Comparison of ENCODE assay signal across 18 cellular contexts in the genomic region with DNA sequence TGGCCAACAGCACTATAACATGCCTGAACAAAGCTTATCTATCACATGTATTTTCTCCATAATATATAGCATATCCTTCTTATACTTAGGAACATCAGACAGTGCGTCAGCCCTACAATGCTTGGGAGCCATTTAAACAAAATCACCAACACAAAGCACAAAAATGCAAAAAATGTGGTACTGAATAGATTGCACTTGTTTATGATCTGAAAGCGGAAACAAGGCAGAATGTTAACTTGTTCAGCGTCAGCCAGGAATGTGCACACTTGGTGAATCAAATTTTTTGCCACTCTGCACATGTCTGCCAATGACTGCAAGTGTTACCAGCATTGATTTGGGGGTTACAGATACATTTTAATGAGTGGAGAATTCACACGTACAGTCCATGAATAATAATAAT. TPM values are rescaled to one million over a fixed set of nuclear protein-coding genes. Genes with fewer than 3 reads are reported as not detected.
DNase-seq lines count a peak whose midpoint lies in the region; ATAC-seq, FAIRE-seq and TF ChIP-seq lines count a peak whose summit lies in the region.
"Had no signal": no experiment of that assay in that cellular context is flagged by ENCODE, and none has a peak within 500 bp of the region (broad histone marks: within the 10 kb centered on the region; RNA-seq: fewer than 3 reads in every experiment).

No MANE protein-coding gene starts in this region.

- no peak overlapping the region for H3K27ac ChIP-seq in CD4-positive, alpha-beta T cell (ENCODE audit: low read depth, low read length)
- peak overlapping the region; percentile 74 for H3K27ac ChIP-seq in endothelial cell of umbilical vein (ENCODE audit: insufficient read depth, low read depth, low read length)

- H3K4me2 ChIP-seq in endothelial cell of umbilical vein (ENCODE audit: insufficient read depth, low read length), result peak overlapping the region; percentile 52
- H3K4me2 ChIP-seq: SK-N-SH had no signal

- no peaks in the 10 kb centered on the region for H4K20me1 ChIP-seq in endothelial cell of umbilical vein (replicated peaks; ENCODE audit: control insufficient read depth, extremely low read depth, insufficient read depth, low read length)

- H3K36me3 Mint-ChIP-seq in CD4-positive, alpha-beta T cell (ENCODE audit: low read depth), result peaks cover 28% of the 10 kb centered on the region
- peaks cover 40% of the 10 kb centered on the region for H3K36me3 Mint-ChIP-seq in mesothelial cell of epicardium

- no peak overlapping the region for H2AFZ ChIP-seq in endothelial cell of umbilical vein (ENCODE audit: low read depth, low read length)

- BruUV-seq in endothelial cell of umbilical vein (replicated peaks; lab: Mats Ljungman, UMichigan), result no TSS peak

- no peak for TF ChIP-seq CTCF in CD4-positive, alpha-beta T cell (IDR thresholded peaks at IDR 0.05)
- TF ChIP-seq CTCF in endothelial cell of umbilical vein (IDR thresholded peaks at IDR 0.05; ENCODE audit: extremely low read depth in 1 of 2, insufficient read depth in 1 of 2, low read depth in 1 of 2, low read length in 2 of 2) (no peak), mesothelial cell of epicardium (IDR thresholded peaks at IDR 0.05; ENCODE audit: unreplicated experiment) (no peak)

- peaks cover 14% of the 10 kb centered on the region for H3K4me1 ChIP-seq in endothelial cell of umbilical vein (ENCODE audit: control insufficient read depth, extremely low read depth, insufficient read depth, low read length)

- no peaks in the 10 kb centered on the region for H3K27me3 ChIP-seq in CD4-positive, alpha-beta T cell (ENCODE audit: control insufficient read depth, insufficient read depth, low read length)
- no peaks in the 10 kb centered on the region for H3K27me3 ChIP-seq in endothelial cell of umbilical vein (ENCODE audit: control insufficient read depth in 2 of 2, insufficient read depth in 2 of 2, low read length in 2 of 2)

- no peak overlapping the region for H3K4me3 ChIP-seq in endothelial cell of umbilical vein (replicated peaks in 1 of 3; ENCODE audit: insufficient read depth in 1 of 3, low read depth in 1 of 3, low read length in 3 of 3)

- intact Hi-C loops in CD4-positive, alpha-beta T cell (cut with DNase I, micrococcal nuclease), result no loop called here
- intact Hi-C loops in endothelial cell of umbilical vein (cut with micrococcal nuclease), result loop anchor here (5.0 kb wide), 1 partner anchor 45 kb away; no protein-coding TSS in a partner anchor

- peak overlapping the region; percentile 34 for H3K9ac ChIP-seq in endothelial cell of umbilical vein (replicated peaks; ENCODE audit: extremely low read depth, insufficient read depth, low read length)
- H3K9ac ChIP-seq: SK-N-SH had no signal

- H3K9me3 Mint-ChIP-seq in CD4-positive, alpha-beta T cell, result no peaks in the 10 kb centered on the region
- H3K9me3 Mint-ChIP-seq in mesothelial cell of epicardium, result peaks cover 10% of the 10 kb centered on the region

- H3K27ac Mint-ChIP-seq in CD4-positive, alpha-beta T cell, result peak overlapping the region; percentile 13
- H3K27ac Mint-ChIP-seq in mesothelial cell of epicardium, result peak overlapping the region; percentile 60

- peak; percentile 89 for FAIRE-seq in endothelial cell of umbilical vein (lab: Jason Lieb, UNC)
- FAIRE-seq: GM12892 had no signal

- no peak for DNase-seq in CD4-positive, alpha-beta T cell
- DNase-seq in amniotic epithelial cell (ENCODE audit: low read depth) (peak; percentile 46), endothelial cell of umbilical vein (ENCODE audit: low read depth, low spot score) (peak; percentile 77), mesothelial cell of epicardium (ENCODE audit: low spot score in 2 of 2, unreplicated experiment in 2 of 2) (no peak), DMS 273 (lab: John Stamatoyannopoulos, UW; ENCODE audit: unreplicated experiment) (no peak), NCI-H2227 (lab: John Stamatoyannopoulos, UW; ENCODE audit: unreplicated experiment) (no peak), NCI-H1105 treated with DMSO at 0.1 percent for 48 hours (lab: John Stamatoyannopoulos, UW) (no peak)
- DNase-seq: ACHN, C1 segment of cervical spinal cord, COR-L47, GDM1, KBM-7, NCI-H1694, NCI-H2107, NCI-H69, PC-3, SK-N-SH had no signal

- no peaks in the 10 kb centered on the region for H3K36me3 ChIP-seq in endothelial cell of umbilical vein (ENCODE audit: control insufficient read depth in 2 of 2, extremely low read depth in 1 of 2, insufficient read depth in 2 of 2, low read length in 2 of 2)

- ATAC-seq in CD4-positive, alpha-beta T cell (ENCODE audit: poor library complexity), result no peak
- ATAC-seq: PC-3 had no signal

- POLR2A ChIA-PET in CD4-positive, alpha-beta T cell (lab: Charles Lee), result no interaction called here
- POLR2A ChIA-PET in endothelial cell of umbilical vein (lab: Charles Lee), result no interaction called here

- CTCF ChIA-PET in CD4-positive, alpha-beta T cell (lab: Charles Lee), result no interaction called here
- CTCF ChIA-PET in endothelial cell of umbilical vein (lab: Charles Lee), result no interaction called here

- no peak for TF ChIP-seq POLR2A in endothelial cell of umbilical vein (IDR thresholded peaks at IDR 0.05; ENCODE audit: low read depth, low read length)

- no peaks in the 10 kb centered on the region for H3K79me2 ChIP-seq in endothelial cell of umbilical vein (ENCODE audit: control insufficient read depth, insufficient read depth, low read length)

- no peaks in the 10 kb centered on the region for H3K9me1 ChIP-seq in endothelial cell of umbilical vein (replicated peaks; ENCODE audit: control insufficient read depth, extremely low read depth, insufficient read depth, low read length)

- no peaks in the 10 kb centered on the region for H3K27me3 Mint-ChIP-seq in CD4-positive, alpha-beta T cell
- H3K27me3 Mint-ChIP-seq in mesothelial cell of epicardium (ENCODE audit: low read depth), result no peaks in the 10 kb centered on the region

- no peaks in the 10 kb centered on the region for H3K9me3 ChIP-seq in CD4-positive, alpha-beta T cell (ENCODE audit: control insufficient read depth, low read length)
- H3K9me3 ChIP-seq in endothelial cell of umbilical vein (replicated peaks; ENCODE audit: control insufficient read depth, insufficient read depth, low read length), result no peaks in the 10 kb centered on the region
- H3K9me3 ChIP-seq: SK-N-SH had no signal

- H3K4me3 Mint-ChIP-seq in CD4-positive, alpha-beta T cell, result no peak overlapping the region
- no peak overlapping the region for H3K4me3 Mint-ChIP-seq in mesothelial cell of epicardium

- dilution Hi-C loops in endothelial cell of umbilical vein (cut with MboI; ENCODE audit: extremely low pct_ligation_motif_present, low sequenced_read_pairs), result no loop called here

- no peaks in the 10 kb centered on the region for H3K4me1 Mint-ChIP-seq in CD4-positive, alpha-beta T cell (ENCODE audit: low read depth)
- H3K4me1 Mint-ChIP-seq in mesothelial cell of epicardium, result peaks cover 11% of the 10 kb centered on the region

TF ChIP-seq in endothelial cell of umbilical vein, 7 proteins besides CTCF, POLR2A, EP300 and RAD21:
- TF ChIP-seq, protein P1, sequence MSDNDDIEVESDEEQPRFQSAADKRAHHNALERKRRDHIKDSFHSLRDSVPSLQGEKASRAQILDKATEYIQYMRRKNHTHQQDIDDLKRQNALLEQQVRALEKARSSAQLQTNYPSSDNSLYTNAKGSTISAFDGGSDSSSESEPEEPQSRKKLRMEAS (IDR thresholded peaks at IDR 0.05; ENCODE audit: insufficient read depth, insufficient read length), result no peak
- TF ChIP-seq FOS (IDR thresholded peaks at IDR 0.05; ENCODE audit: borderline replicate concordance, insufficient read depth, low read length) (no peak), GATA2 (IDR thresholded peaks at IDR 0.05; ENCODE audit: insufficient read depth, insufficient read length, low read depth, low read length) (no peak), JUN (IDR thresholded peaks at IDR 0.05; ENCODE audit: borderline replicate concordance, insufficient read depth, insufficient read length, low read depth) (peak; percentile 18), EZH2 (IDR thresholded peaks at IDR 0.05; ENCODE audit: borderline replicate concordance, low read depth, low read length, severe bottlenecking) (no peak), POLR2AphosphoS5 (IDR thresholded peaks at IDR 0.05; ENCODE audit: insufficient read depth, low read depth, low read length) (no peak), MYC (IDR thresholded peaks at IDR 0.05; ENCODE audit: low read depth, low read length) (no peak)

RNA-seq across cellular contexts. Expression of a gene that starts 14.8 kb away (rescaled TPM):
- 1 to 10 TPM; 3.8 to 4.9 TPM for total RNA-seq in CD4-positive, alpha-beta T cell
- total RNA-seq in endothelial cell of umbilical vein (12.9 and 13.0 TPM in 2 replicates), mesothelial cell of epicardium (24.0 to 26.6 TPM (median 26.4 TPM) in 3 replicates)
- polyA plus RNA-seq in endothelial cell of umbilical vein, result 12.4 and 13.9 TPM in 2 replicates
- polyA plus RNA-seq in endothelial cell of umbilical vein (2011; cell fraction: cytosol; rRNA removed), result 11.2 and 12.1 TPM in 2 replicates
- 22.2 and 27.8 TPM in 2 replicates for polyA plus RNA-seq in endothelial cell of umbilical vein (2011; cell fraction: nucleus; rRNA removed)
- 19.3 and 19.4 TPM in 2 replicates for polyA plus RNA-seq in endothelial cell of umbilical vein (2012)
- polyA minus RNA-seq in endothelial cell of umbilical vein, result 18.8 and 24.6 TPM in 2 replicates
- 7.4 TPM for polyA minus RNA-seq in endothelial cell of umbilical vein (2011; cell fraction: cytosol; rRNA and poly(A)+ RNA removed)
- 7.8 and 11.1 TPM in 2 replicates for polyA minus RNA-seq in endothelial cell of umbilical vein (2011; cell fraction: nucleus; rRNA and poly(A)+ RNA removed)

Comparison
In these comparisons a context has a peak if more than half of its experiments do, and no peak if none do; other contexts are left out.
1. DNase-seq: peak in amniotic epithelial cell (single experiment) and endothelial cell of umbilical vein (single experiment); none in CD4-positive, alpha-beta T cell (0 of 10), mesothelial cell of epicardium (0 of 2), DMS 273 (single experiment), NCI-H2227 (single experiment) and NCI-H1105 treated with DMSO at 0.1 percent for 48 hours (single experiment).